ENCODE assay signal across 18 cellular contexts in the genomic region with DNA sequence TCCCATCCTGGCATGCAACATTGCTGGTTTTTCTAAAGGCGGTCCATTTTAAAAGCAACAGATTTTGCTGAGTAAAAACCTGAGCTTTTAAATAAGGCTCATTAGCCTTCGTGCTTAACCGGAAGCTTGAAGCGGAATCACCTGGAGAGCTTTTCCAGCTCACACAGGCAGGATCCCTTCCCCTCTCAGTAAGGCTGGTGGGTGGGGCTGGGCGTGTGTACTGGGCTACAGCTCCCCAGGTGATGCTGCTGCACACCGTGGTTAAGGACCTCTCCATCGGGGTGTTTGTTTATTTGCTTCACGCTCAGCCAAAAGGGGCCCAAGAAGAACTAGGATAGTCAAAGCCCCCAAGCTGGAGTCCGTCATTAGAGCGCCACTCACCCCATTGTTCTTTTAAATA. TPM values are rescaled to one million over a fixed set of nuclear protein-coding genes. Genes with fewer than 3 reads are reported as not detected.
A peak's percentile ranks its signal among the peaks of the same experiment; 100 is the strongest.
DNase-seq lines count a peak whose midpoint lies in the region; ATAC-seq and TF ChIP-seq lines count a peak whose summit lies in the region.
"Had no signal": no experiment of that assay in that cellular context is flagged by ENCODE, and none has a peak within 500 bp of the region (broad histone marks: within the 10 kb centered on the region; RNA-seq: fewer than 3 reads in every experiment).

No MANE protein-coding gene starts in this region.

- H3K4me3 Mint-ChIP-seq in endodermal cell: peak overlapping the region; percentile 41
- H3K4me3 Mint-ChIP-seq: activated CD8-positive, alpha-beta T cell treated with anti-CD3 and anti-CD28 coated beads for 36 hours; activated naive CD8-positive, alpha-beta T cell treated with anti-CD3 and anti-CD28 coated beads, Interleukin-2, amount 50 U/mL, for 24 hours; T-cell had no signal

- H3K4me1 Mint-ChIP-seq in endodermal cell: peaks cover 8% of the 10 kb centered on the region

- H2AFZ ChIP-seq in osteoblast (ENCODE audit: low read length): peak overlapping the region; percentile 42

- H3K27ac ChIP-seq in endodermal cell (ENCODE audit: low read depth, low read length) (no peak overlapping the region), osteoblast (ENCODE audit: low read depth, low read length) (no peak overlapping the region)
- H3K27ac ChIP-seq: 22Rv1, C4-2B, heart left ventricle, thoracic aorta, VCaP had no signal

- 45 to 47% methylated on average over 6 to 10 of the region's 10 CpGs for WGBS in endodermal cell (ENCODE audit: insufficient coverage in 1 of 2, insufficient read length in 1 of 2), 2 experiments

- no peaks in the 10 kb centered on the region for H3K9me3 Mint-ChIP-seq in endodermal cell
- H3K9me3 Mint-ChIP-seq: activated CD8-positive, alpha-beta T cell treated with anti-CD3 and anti-CD28 coated beads for 36 hours; activated naive CD8-positive, alpha-beta T cell treated with anti-CD3 and anti-CD28 coated beads, Interleukin-2, amount 50 U/mL, for 24 hours; T-cell had no signal

- TF ChIP-seq CTCF in endodermal cell (conservative IDR thresholded peaks at IDR 0.05) (no peak), osteoblast (IDR thresholded peaks at IDR 0.05; ENCODE audit: extremely low read depth, low read depth, low read length) (no peak)

- no peak overlapping the region for H3K4me3 ChIP-seq in endodermal cell (ENCODE audit: low read length)
- H3K4me3 ChIP-seq in osteoblast (ENCODE audit: insufficient read depth, low read length): no peak overlapping the region
- H3K4me3 ChIP-seq: heart left ventricle, thoracic aorta had no signal

- no peak overlapping the region for H3K9ac ChIP-seq in endodermal cell (ENCODE audit: extremely low read depth, low read length, poor library complexity, severe bottlenecking)

- no peak overlapping the region for H3K27ac Mint-ChIP-seq in endodermal cell
- H3K27ac Mint-ChIP-seq: activated CD8-positive, alpha-beta T cell treated with anti-CD3 and anti-CD28 coated beads for 36 hours; activated naive CD8-positive, alpha-beta T cell treated with anti-CD3 and anti-CD28 coated beads, Interleukin-2, amount 50 U/mL, for 24 hours; T-cell had no signal

- ATAC-seq in GM21737 (IDR thresholded peaks at IDR 0.05; ENCODE audit: unreplicated experiment): no peak
- ATAC-seq: activated CD8-positive, alpha-beta T cell treated with anti-CD3 and anti-CD28 coated beads for 36 hours; activated naive CD8-positive, alpha-beta T cell treated with anti-CD3 and anti-CD28 coated beads, Interleukin-2, amount 50 U/mL, for 24 hours; heart left ventricle; T-cell had no signal

- H3K4me2 ChIP-seq in osteoblast (ENCODE audit: insufficient read depth, low read length): peak overlapping the region; percentile 46

- H4K20me1 ChIP-seq in osteoblast (ENCODE audit: insufficient read depth, low read length): no peaks in the 10 kb centered on the region

- H3K4me1 ChIP-seq in endodermal cell (ENCODE audit: control insufficient read depth, insufficient read depth, low read length): no peaks in the 10 kb centered on the region
- no peaks in the 10 kb centered on the region for H3K4me1 ChIP-seq in osteoblast (ENCODE audit: insufficient read depth, low read length)
- H3K4me1 ChIP-seq: heart left ventricle had no signal

- peaks cover 65% of the 10 kb centered on the region for H3K27me3 Mint-ChIP-seq in endodermal cell (ENCODE audit: insufficient read depth)

- no peaks in the 10 kb centered on the region for H3K36me3 ChIP-seq in endodermal cell (ENCODE audit: control insufficient read depth, insufficient read depth, low read length)
- H3K36me3 ChIP-seq in osteoblast (ENCODE audit: insufficient read depth, low read length): no peaks in the 10 kb centered on the region
- H3K36me3 ChIP-seq: heart left ventricle, thoracic aorta had no signal

- H3K9me3 ChIP-seq in endodermal cell (ENCODE audit: control insufficient read depth, low read length) (no peaks in the 10 kb centered on the region), osteoblast (ENCODE audit: low read depth, low read length) (no peaks in the 10 kb centered on the region)
- H3K9me3 ChIP-seq: heart left ventricle, thoracic aorta had no signal

- H3K36me3 Mint-ChIP-seq in endodermal cell (ENCODE audit: low read depth): no peaks in the 10 kb centered on the region
- H3K36me3 Mint-ChIP-seq: T-cell had no signal

- DNase-seq in DMS153 (lab: John Stamatoyannopoulos, UW): peak; percentile 2
- DNase-seq in DMS153 treated with DMSO at 0.1 percent for 48 hours (lab: John Stamatoyannopoulos, UW; ENCODE audit: unreplicated experiment): no peak
- peak; percentile 56 for DNase-seq in NCI-H146 (lab: John Stamatoyannopoulos, UW)
- peak; percentile 66 for DNase-seq in endodermal cell
- DNase-seq in osteoblast (ENCODE audit: insufficient read length, low spot score, missing footprints): no peak
- no peak for DNase-seq in NCI-H2029 (lab: John Stamatoyannopoulos, UW)
- no peak for DNase-seq in Kasumi-1 (lab: John Stamatoyannopoulos, UW)
- DNase-seq: activated CD8-positive, alpha-beta T cell treated with anti-CD3 and anti-CD28 coated beads for 36 hours; activated naive CD8-positive, alpha-beta T cell treated with anti-CD3 and anti-CD28 coated beads, Interleukin-2, amount 50 U/mL, for 24 hours; heart left ventricle; NCI-H1105; small intestine; T-cell had no signal

- peaks cover 26% of the 10 kb centered on the region for H3K27me3 ChIP-seq in endodermal cell (ENCODE audit: control insufficient read depth, insufficient read depth, low read length, poor library complexity, severe bottlenecking)
- peaks cover 21% of the 10 kb centered on the region for H3K27me3 ChIP-seq in osteoblast (ENCODE audit: insufficient read depth, low read length)

- no peaks in the 10 kb centered on the region for H3K79me2 ChIP-seq in osteoblast (ENCODE audit: insufficient read depth, low read length)

RNA-seq across cellular contexts. Expression of gene MEX3B, which starts 17.2 kb away (rescaled TPM):
- total RNA-seq in endodermal cell (1 to 10 TPM; 3.4 to 5.1 TPM), osteoblast (11.2 and 15.2 TPM in 2 replicates)
- polyA plus RNA-seq in endodermal cell (2013, experiment 1 of 2): 47.0 TPM
- 48.5 TPM for polyA plus RNA-seq in endodermal cell (2013, experiment 2 of 2)

Comparison
In these comparisons a context has a peak if more than half of its experiments do, and no peak if none do; other contexts are left out.
1. DNase-seq: peak in DMS153 (single experiment), NCI-H146 (single experiment) and endodermal cell (single experiment); none in DMS153 treated with DMSO at 0.1 percent for 48 hours (single experiment), osteoblast (single experiment), NCI-H2029 (single experiment) and Kasumi-1 (0 of 2).